ENCODE assay signal across 26 cellular contexts in the genomic region with DNA sequence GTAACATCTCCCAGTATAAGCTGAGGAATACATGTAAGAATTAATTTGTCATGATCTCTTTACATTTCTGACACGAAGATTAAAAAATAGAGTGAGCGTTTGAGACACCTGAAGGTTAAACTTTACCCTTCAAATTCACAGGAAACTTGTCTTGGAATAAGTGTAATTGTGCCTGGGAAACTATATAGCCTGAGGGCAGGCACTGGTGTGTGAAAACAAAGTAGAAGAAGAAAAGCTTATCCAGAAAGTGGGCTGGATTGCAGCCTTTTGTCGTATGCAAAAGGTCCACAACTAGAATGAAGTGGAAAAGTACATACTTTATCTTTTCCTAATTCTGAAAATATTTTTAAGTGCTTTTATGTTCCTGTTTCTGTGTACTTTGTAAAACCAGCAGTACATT.
"Had no signal": no experiment of that assay in that cellular context is flagged by ENCODE, and none has a peak within 500 bp of the region (broad histone marks: within the 10 kb centered on the region; RNA-seq: fewer than 3 reads in every experiment).

No MANE protein-coding gene starts in this region.

- H3K9me3 ChIP-seq: left ventricle myocardium inferior, psoas muscle, right atrium auricular region, stomach, thyroid gland, upper lobe of left lung, vagina had no signal

- H2AFZ ChIP-seq: parathyroid adenoma had no signal

- H3K27me3 Mint-ChIP-seq: activated CD4-positive, alpha-beta memory T cell treated with anti-CD3 and anti-CD28 coated beads, Interleukin-2, amount 10 ng/mL, durations not matched to agents 7 days and 5 days; activated CD4-positive, alpha-beta T cell treated with anti-CD3 and anti-CD28 coated beads, Interleukin-2, amount 10 ng/mL, durations not matched to agents 7 days and 5 days; activated naive CD4-positive, alpha-beta T cell treated with anti-CD3 and anti-CD28 coated beads, Interleukin-2, amount 10 ng/mL, durations not matched to agents 7 days and 5 days; activated naive CD8-positive, alpha-beta T cell treated with anti-CD3 and anti-CD28 coated beads, Interleukin-2, amount 10 ng/mL, durations not matched to agents 7 days and 5 days; central memory CD8-positive, alpha-beta T cell; dendritic cell treated with granulocyte-macrophage colony-stimulating factor and Interleukin-4, amounts not matched to agents 40 ng/mL and 50 ng/mL, for 4 days had no signal

- H3K27me3 ChIP-seq: right atrium auricular region, thyroid gland, upper lobe of left lung, vagina had no signal

- H3K9me3 Mint-ChIP-seq: activated CD4-positive, alpha-beta memory T cell treated with anti-CD3 and anti-CD28 coated beads, Interleukin-2, amount 10 ng/mL, durations not matched to agents 7 days and 5 days; activated CD4-positive, alpha-beta T cell treated with anti-CD3 and anti-CD28 coated beads, Interleukin-2, amount 10 ng/mL, durations not matched to agents 7 days and 5 days; activated naive CD4-positive, alpha-beta T cell treated with anti-CD3 and anti-CD28 coated beads, Interleukin-2, amount 10 ng/mL, durations not matched to agents 7 days and 5 days; activated naive CD8-positive, alpha-beta T cell treated with anti-CD3 and anti-CD28 coated beads, Interleukin-2, amount 10 ng/mL, durations not matched to agents 7 days and 5 days; activated T-cell treated with anti-CD3 and anti-CD28 coated beads, Interleukin-2, amount 50 U/mL, for 24 hours; dendritic cell treated with granulocyte-macrophage colony-stimulating factor and Interleukin-4, amounts not matched to agents 40 ng/mL and 50 ng/mL, for 4 days had no signal

- H3K4me1 Mint-ChIP-seq: activated CD4-positive, alpha-beta memory T cell treated with anti-CD3 and anti-CD28 coated beads, Interleukin-2, amount 10 ng/mL, durations not matched to agents 7 days and 5 days; activated CD4-positive, alpha-beta T cell treated with anti-CD3 and anti-CD28 coated beads, Interleukin-2, amount 10 ng/mL, durations not matched to agents 7 days and 5 days; activated naive CD4-positive, alpha-beta T cell treated with anti-CD3 and anti-CD28 coated beads, Interleukin-2, amount 10 ng/mL, durations not matched to agents 7 days and 5 days; activated naive CD8-positive, alpha-beta T cell treated with anti-CD3 and anti-CD28 coated beads, Interleukin-2, amount 10 ng/mL, durations not matched to agents 7 days and 5 days; central memory CD8-positive, alpha-beta T cell; stimulated activated naive B cell treated with anti-CD40 and anti-IgM and Interleukin-4, amounts not matched to agents 10 μg/mL and 1 μg/mL and 100 μg/mL, for 72 hours had no signal

- H3K27ac ChIP-seq: left ventricle myocardium inferior, parathyroid adenoma, psoas muscle, right atrium auricular region, stomach, thyroid gland, upper lobe of left lung, vagina had no signal

- H3K4me2 ChIP-seq: smooth muscle cell had no signal

- H3K79me2 ChIP-seq: parathyroid adenoma had no signal

- H3K4me3 Mint-ChIP-seq: activated CD4-positive, alpha-beta memory T cell treated with anti-CD3 and anti-CD28 coated beads, Interleukin-2, amount 10 ng/mL, durations not matched to agents 7 days and 5 days; activated CD4-positive, alpha-beta T cell treated with anti-CD3 and anti-CD28 coated beads, Interleukin-2, amount 10 ng/mL, durations not matched to agents 7 days and 5 days; activated naive CD4-positive, alpha-beta T cell treated with anti-CD3 and anti-CD28 coated beads, Interleukin-2, amount 10 ng/mL, durations not matched to agents 7 days and 5 days; activated naive CD8-positive, alpha-beta T cell treated with anti-CD3 and anti-CD28 coated beads, Interleukin-2, amount 10 ng/mL, durations not matched to agents 7 days and 5 days; activated T-cell treated with anti-CD3 and anti-CD28 coated beads, Interleukin-2, amount 50 U/mL, for 24 hours; central memory CD8-positive, alpha-beta T cell; dendritic cell treated with granulocyte-macrophage colony-stimulating factor and Interleukin-4, amounts not matched to agents 40 ng/mL and 50 ng/mL, for 4 days; endodermal cell; nephron progenitor cell; stimulated activated naive B cell treated with anti-CD40 and anti-IgM and Interleukin-4, amounts not matched to agents 10 μg/mL and 1 μg/mL and 100 μg/mL, for 72 hours; WTC11 had no signal

- H3K4me3 ChIP-seq: left ventricle myocardium inferior, lung, psoas muscle, right atrium auricular region, smooth muscle cell, stomach, thyroid gland, upper lobe of left lung, vagina had no signal

- H3K36me3 Mint-ChIP-seq: activated naive CD4-positive, alpha-beta T cell treated with anti-CD3 and anti-CD28 coated beads, Interleukin-2, amount 10 ng/mL, durations not matched to agents 7 days and 5 days; activated naive CD8-positive, alpha-beta T cell treated with anti-CD3 and anti-CD28 coated beads, Interleukin-2, amount 10 ng/mL, durations not matched to agents 7 days and 5 days; stimulated activated naive B cell treated with anti-CD40 and anti-IgM and Interleukin-4, amounts not matched to agents 10 μg/mL and 1 μg/mL and 100 μg/mL, for 72 hours had no signal

- ATAC-seq: esophagus mucosa; psoas muscle; stimulated activated naive B cell treated with anti-CD40 and anti-IgM and Interleukin-4, amounts not matched to agents 10 μg/mL and 1 μg/mL and 100 μg/mL, for 72 hours; WTC11 had no signal

- DNase-seq: activated CD4-positive, alpha-beta memory T cell treated with anti-CD3 and anti-CD28 coated beads, Interleukin-2, amount 10 ng/mL, durations not matched to agents 7 days and 5 days; activated CD4-positive, alpha-beta T cell treated with anti-CD3 and anti-CD28 coated beads for 1 hour; activated CD4-positive, alpha-beta T cell treated with anti-CD3 and anti-CD28 coated beads, Interleukin-2, amount 10 ng/mL, durations not matched to agents 7 days and 5 days; activated CD8-positive, alpha-beta memory T cell treated with anti-CD3 and anti-CD28 coated beads, Interleukin-2, amount 50 U/mL, for 48 hours; activated gamma-delta T cell; activated naive CD4-positive, alpha-beta T cell treated with anti-CD3 and anti-CD28 coated beads, Interleukin-2, amount 10 ng/mL, durations not matched to agents 7 days and 5 days; activated naive CD8-positive, alpha-beta T cell treated with anti-CD3 and anti-CD28 coated beads, Interleukin-2, amount 10 ng/mL, durations not matched to agents 7 days and 5 days; activated T-cell treated with anti-CD3 and anti-CD28 coated beads, Interleukin-2, amount 50 U/mL, for 24 hours; endodermal cell; left ventricle myocardium inferior; nephron progenitor cell; psoas muscle; stimulated activated CD4-positive, alpha-beta T cell treated with anti-CD3 and anti-CD28 coated beads, Interleukin-1b, Interleukin-23, amount 100 ng/mL, for 48 hours; stimulated activated naive B cell treated with anti-CD40 and anti-IgM and Interleukin-4, amounts not matched to agents 10 μg/mL and 1 μg/mL and 100 μg/mL, for 72 hours; stomach; thyroid gland; upper lobe of left lung had no signal

- H3K4me1 ChIP-seq: left ventricle myocardium inferior, parathyroid adenoma, psoas muscle, right atrium auricular region, stomach, thyroid gland, upper lobe of left lung, vagina had no signal

- H3K9ac ChIP-seq: parathyroid adenoma had no signal

- H3K36me3 ChIP-seq: left ventricle myocardium inferior, right atrium auricular region, stomach, thyroid gland, upper lobe of left lung, vagina had no signal

- H3K27ac Mint-ChIP-seq: activated CD4-positive, alpha-beta memory T cell treated with anti-CD3 and anti-CD28 coated beads, Interleukin-2, amount 10 ng/mL, durations not matched to agents 7 days and 5 days; activated CD4-positive, alpha-beta T cell treated with anti-CD3 and anti-CD28 coated beads, Interleukin-2, amount 10 ng/mL, durations not matched to agents 7 days and 5 days; activated naive CD4-positive, alpha-beta T cell treated with anti-CD3 and anti-CD28 coated beads, Interleukin-2, amount 10 ng/mL, durations not matched to agents 7 days and 5 days; activated naive CD8-positive, alpha-beta T cell treated with anti-CD3 and anti-CD28 coated beads, Interleukin-2, amount 10 ng/mL, durations not matched to agents 7 days and 5 days; activated T-cell treated with anti-CD3 and anti-CD28 coated beads, Interleukin-2, amount 50 U/mL, for 24 hours; dendritic cell treated with granulocyte-macrophage colony-stimulating factor and Interleukin-4, amounts not matched to agents 40 ng/mL and 50 ng/mL, for 4 days; endodermal cell; nephron progenitor cell; stimulated activated naive B cell treated with anti-CD40 and anti-IgM and Interleukin-4, amounts not matched to agents 10 μg/mL and 1 μg/mL and 100 μg/mL, for 72 hours; WTC11 had no signal
